In genomic region chr18:25759111-25759510, GRCh38 we compare ENCODE assay signal across 14 cellular contexts.
"Had no signal": no experiment of that assay in that cellular context is flagged by ENCODE, and none has a peak within 500 bp of the region (broad histone marks: within the 10 kb centered on the region; RNA-seq: fewer than 3 reads in every experiment).

No MANE protein-coding gene starts in this region.

- H3K27me3 ChIP-seq: brain microvascular endothelial cell, left lung, tibial artery had no signal

- H3K4me3 ChIP-seq: left lung, tibial artery had no signal

- ATAC-seq: activated CD4-positive, alpha-beta T cell treated with anti-CD3 and anti-CD28 coated beads for 36 hours; activated T-cell treated with anti-CD3 and anti-CD28 coated beads, Interleukin-2, amount 50 U/mL, for 4 hours; left lung; naive thymus-derived CD8-positive, alpha-beta T cell; stimulated activated memory B cell treated with anti-CD40 and anti-IgM and Interleukin-4, amounts not matched to agents 10 μg/mL and 1 μg/mL and 100 μg/mL, for 72 hours had no signal

- DNase-seq: activated CD4-positive, alpha-beta memory T cell treated with anti-CD3 and anti-CD28 coated beads for 36 hours; activated CD4-positive, alpha-beta T cell treated with anti-CD3 and anti-CD28 coated beads for 36 hours; activated effector memory CD4-positive, alpha-beta T cell treated with Interleukin-2 at 50 U/mL for 16 hours; activated T-cell treated with anti-CD3 and anti-CD28 coated beads, Interleukin-2, amount 50 U/mL, for 4 hours; amniotic stem cell; brain microvascular endothelial cell; effector memory CD4-positive, alpha-beta T cell; hippocampal formation; kidney; left lung; naive thymus-derived CD8-positive, alpha-beta T cell; tibial artery had no signal

- H3K9me3 ChIP-seq: left lung, tibial artery had no signal

- H3K27ac ChIP-seq: brain microvascular endothelial cell, left lung, parathyroid adenoma, tibial artery had no signal

- H3K36me3 ChIP-seq: brain microvascular endothelial cell, left lung, tibial artery had no signal

- H3K4me1 ChIP-seq: left lung, parathyroid adenoma, tibial artery had no signal
